1 cellular context compared by ENCODE assay signal in genomic region chr19:42433503-42434260, GRCh38.
TF ChIP-seq lines count a peak whose summit lies in the region.

No MANE protein-coding gene starts in this region.

TF ChIP-seq in GM12878, 131 proteins besides CTCF, POLR2A, EP300 and RAD21 (continued from another document):
- TF ChIP-seq BCLAF1 (IDR thresholded peaks at IDR 0.05) (no peak), ELK1 (IDR thresholded peaks at IDR 0.05; ENCODE audit: low read depth, low read length) (no peak), RAD51 (IDR thresholded peaks at IDR 0.05) (no peak), MXI1 (IDR thresholded peaks at IDR 0.05; ENCODE audit: low read depth, low read length) (no peak), BCL11A (IDR thresholded peaks at IDR 0.05; ENCODE audit: low read depth, low read length) (no peak), PML (IDR thresholded peaks at IDR 0.05; ENCODE audit: low read length) (no peak), TCF3 (IDR thresholded peaks at IDR 0.05; ENCODE audit: borderline replicate concordance, insufficient read depth, low read depth, low read length) (no peak), RB1 (IDR thresholded peaks at IDR 0.05; ENCODE audit: borderline replicate concordance) (no peak), MLLT1 (IDR thresholded peaks at IDR 0.05) (no peak), SREBF2 (IDR thresholded peaks at IDR 0.05; ENCODE audit: low read length) (no peak)
